In the genomic region with DNA sequence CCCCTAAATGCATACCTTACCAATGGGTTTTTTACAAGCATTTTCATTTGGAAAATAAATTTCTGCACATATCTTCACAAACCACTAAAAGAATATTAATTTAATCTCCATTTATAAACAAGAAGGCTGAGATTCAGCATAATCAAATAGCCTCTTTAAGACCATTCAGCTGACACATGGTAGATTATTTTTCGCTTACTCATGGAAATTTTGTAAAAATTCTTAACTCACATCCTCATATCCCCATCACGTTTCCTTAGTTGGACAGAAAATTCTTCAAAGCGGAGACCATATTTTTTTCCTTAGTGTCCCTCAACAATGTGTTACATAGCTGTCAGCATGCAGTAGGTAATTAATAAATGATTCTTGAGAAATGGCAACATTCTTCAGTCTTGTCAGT, we compare ENCODE assay signal across 3 cellular contexts.
TF ChIP-seq lines count a peak whose summit lies in the region.

No MANE protein-coding gene starts in this region.

TF ChIP-seq in HepG2, 621 proteins besides CTCF, POLR2A, EP300 and RAD21:
- TF ChIP-seq MAFF (IDR thresholded peaks at IDR 0.05; ENCODE audit: low read depth, low read length) (peak; percentile 89), MAFK (conservative IDR thresholded peaks at IDR 0.05 in 1 of 2, IDR thresholded peaks at IDR 0.05 in 1 of 2; ENCODE audit: low read length in 2 of 2) (peak; percentile 85 to 91)
- TF ChIP-seq, protein P1, sequence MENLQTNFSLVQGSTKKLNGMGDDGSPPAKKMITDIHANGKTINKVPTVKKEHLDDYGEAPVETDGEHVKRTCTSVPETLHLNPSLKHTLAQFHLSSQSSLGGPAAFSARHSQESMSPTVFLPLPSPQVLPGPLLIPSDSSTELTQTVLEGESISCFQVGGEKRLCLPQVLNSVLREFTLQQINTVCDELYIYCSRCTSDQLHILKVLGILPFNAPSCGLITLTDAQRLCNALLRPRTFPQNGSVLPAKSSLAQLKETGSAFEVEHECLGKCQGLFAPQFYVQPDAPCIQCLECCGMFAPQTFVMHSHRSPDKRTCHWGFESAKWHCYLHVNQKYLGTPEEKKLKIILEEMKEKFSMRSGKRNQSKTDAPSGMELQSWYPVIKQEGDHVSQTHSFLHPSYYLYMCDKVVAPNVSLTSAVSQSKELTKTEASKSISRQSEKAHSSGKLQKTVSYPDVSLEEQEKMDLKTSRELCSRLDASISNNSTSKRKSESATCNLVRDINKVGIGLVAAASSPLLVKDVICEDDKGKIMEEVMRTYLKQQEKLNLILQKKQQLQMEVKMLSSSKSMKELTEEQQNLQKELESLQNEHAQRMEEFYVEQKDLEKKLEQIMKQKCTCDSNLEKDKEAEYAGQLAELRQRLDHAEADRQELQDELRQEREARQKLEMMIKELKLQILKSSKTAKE (CRISPR knock-in tag; IDR thresholded peaks at IDR 0.05; ENCODE audit: borderline replicate concordance), result no peak

TF ChIP-seq in IMR-90, 13 proteins besides CTCF, POLR2A, EP300 and RAD21:
- TF ChIP-seq, protein P2, sequence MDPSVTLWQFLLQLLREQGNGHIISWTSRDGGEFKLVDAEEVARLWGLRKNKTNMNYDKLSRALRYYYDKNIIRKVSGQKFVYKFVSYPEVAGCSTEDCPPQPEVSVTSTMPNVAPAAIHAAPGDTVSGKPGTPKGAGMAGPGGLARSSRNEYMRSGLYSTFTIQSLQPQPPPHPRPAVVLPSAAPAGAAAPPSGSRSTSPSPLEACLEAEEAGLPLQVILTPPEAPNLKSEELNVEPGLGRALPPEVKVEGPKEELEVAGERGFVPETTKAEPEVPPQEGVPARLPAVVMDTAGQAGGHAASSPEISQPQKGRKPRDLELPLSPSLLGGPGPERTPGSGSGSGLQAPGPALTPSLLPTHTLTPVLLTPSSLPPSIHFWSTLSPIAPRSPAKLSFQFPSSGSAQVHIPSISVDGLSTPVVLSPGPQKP (IDR thresholded peaks at IDR 0.05; ENCODE audit: borderline replicate concordance, low read depth, low read length), result no peak
- TF ChIP-seq CEBPB (IDR thresholded peaks at IDR 0.05; ENCODE audit: low read depth, low read length) (no peak), FOS (IDR thresholded peaks at IDR 0.05; ENCODE audit: low read depth, low read length) (no peak), RCOR1 (IDR thresholded peaks at IDR 0.05; ENCODE audit: insufficient replicate concordance, low read length) (no peak), NFE2L2 (IDR thresholded peaks at IDR 0.05; ENCODE audit: low read depth, low read length) (no peak), CHD1 (IDR thresholded peaks at IDR 0.05; ENCODE audit: low read depth, low read length) (no peak), MAZ (IDR thresholded peaks at IDR 0.05; ENCODE audit: borderline replicate concordance, low read depth, low read length) (no peak), MAFK (IDR thresholded peaks at IDR 0.05; ENCODE audit: low read depth, low read length) (peak; percentile 78)
- TF ChIP-seq, protein P3, sequence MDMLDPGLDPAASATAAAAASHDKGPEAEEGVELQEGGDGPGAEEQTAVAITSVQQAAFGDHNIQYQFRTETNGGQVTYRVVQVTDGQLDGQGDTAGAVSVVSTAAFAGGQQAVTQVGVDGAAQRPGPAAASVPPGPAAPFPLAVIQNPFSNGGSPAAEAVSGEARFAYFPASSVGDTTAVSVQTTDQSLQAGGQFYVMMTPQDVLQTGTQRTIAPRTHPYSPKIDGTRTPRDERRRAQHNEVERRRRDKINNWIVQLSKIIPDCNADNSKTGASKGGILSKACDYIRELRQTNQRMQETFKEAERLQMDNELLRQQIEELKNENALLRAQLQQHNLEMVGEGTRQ (IDR thresholded peaks at IDR 0.05; ENCODE audit: low read depth, low read length), result no peak

TF ChIP-seq in H1, 55 proteins besides CTCF, POLR2A, EP300 and RAD21:
- no peak for TF ChIP-seq GTF2F1 (IDR thresholded peaks at IDR 0.05; ENCODE audit: borderline replicate concordance, low read depth, low read length)
- no peak for TF ChIP-seq POU5F1 (IDR thresholded peaks at IDR 0.05; ENCODE audit: low read depth, low read length)
- peak; percentile 11; the same call in 1 of the 2 replicates for TF ChIP-seq MAFK (IDR thresholded peaks at IDR 0.05; ENCODE audit: low read depth, low read length)
- TF ChIP-seq TCF12 (IDR thresholded peaks at IDR 0.05; ENCODE audit: low read depth, low read length), result no peak
- TF ChIP-seq SUZ12 (IDR thresholded peaks at IDR 0.05; ENCODE audit: low read length), result no peak
- no peak for TF ChIP-seq CTBP2 (IDR thresholded peaks at IDR 0.05; ENCODE audit: borderline replicate concordance, insufficient read depth, insufficient read length, low read length)
